ENCODE assay signal across 1 cellular context in genomic region chr22:19498866-19499190, GRCh38.
TF ChIP-seq lines count a peak whose summit lies in the region.

No MANE protein-coding gene starts in this region.

TF ChIP-seq in K562, 482 proteins besides CTCF, POLR2A, EP300 and RAD21:
- TF ChIP-seq POLR2AphosphoS5 (IDR thresholded peaks at IDR 0.05; ENCODE audit: control insufficient read depth, insufficient read depth, low read depth, low read length) (0 out of 2 replicates have a peak, but pooled peaks have one; percentile 8), USF2 (CRISPR knock-in tag; IDR thresholded peaks at IDR 0.05) (no peak), SMARCA4 (IDR thresholded peaks at IDR 0.05) (no peak), EHMT2 (IDR thresholded peaks at IDR 0.05) (no peak), E2F5 (CRISPR knock-in tag; IDR thresholded peaks at IDR 0.05) (peak; percentile 88; the same call in 1 of the 2 replicates), BRF2 (IDR thresholded peaks at IDR 0.05; ENCODE audit: borderline replicate concordance, insufficient read depth, insufficient read length) (no peak), ZNF609 (CRISPR knock-in tag; IDR thresholded peaks at IDR 0.05; ENCODE audit: borderline replicate concordance) (0 out of 2 replicates have a peak, but pooled peaks have one; percentile 19), RBM34 (IDR thresholded peaks at IDR 0.05; ENCODE audit: borderline replicate concordance, insufficient read depth, low read length) (no peak), RBFOX2 (IDR thresholded peaks at IDR 0.05; ENCODE audit: low read depth, low read length) (peak; percentile 44; the same call in 1 of the 2 replicates), SUPT5H (IDR thresholded peaks at IDR 0.05) (0 out of 2 replicates have a peak, but pooled peaks have one; percentile 20), MYBL2 (IDR thresholded peaks at IDR 0.05; ENCODE audit: low read depth) (no peak), MYBL2 (CRISPR knock-in tag; IDR thresholded peaks at IDR 0.05; ENCODE audit: borderline replicate concordance) (peak; percentile 32; the same call in 1 of the 2 replicates), CBFB (CRISPR knock-in tag; IDR thresholded peaks at IDR 0.05) (0 out of 2 replicates have a peak, but pooled peaks have one; percentile 12), NR2C2 (CRISPR knock-in tag; IDR thresholded peaks at IDR 0.05) (0 out of 2 replicates have a peak, but pooled peaks have one; percentile 42), NR2C2 (tag; IDR thresholded peaks at IDR 0.05) (no peak)
- TF ChIP-seq, protein P1, sequence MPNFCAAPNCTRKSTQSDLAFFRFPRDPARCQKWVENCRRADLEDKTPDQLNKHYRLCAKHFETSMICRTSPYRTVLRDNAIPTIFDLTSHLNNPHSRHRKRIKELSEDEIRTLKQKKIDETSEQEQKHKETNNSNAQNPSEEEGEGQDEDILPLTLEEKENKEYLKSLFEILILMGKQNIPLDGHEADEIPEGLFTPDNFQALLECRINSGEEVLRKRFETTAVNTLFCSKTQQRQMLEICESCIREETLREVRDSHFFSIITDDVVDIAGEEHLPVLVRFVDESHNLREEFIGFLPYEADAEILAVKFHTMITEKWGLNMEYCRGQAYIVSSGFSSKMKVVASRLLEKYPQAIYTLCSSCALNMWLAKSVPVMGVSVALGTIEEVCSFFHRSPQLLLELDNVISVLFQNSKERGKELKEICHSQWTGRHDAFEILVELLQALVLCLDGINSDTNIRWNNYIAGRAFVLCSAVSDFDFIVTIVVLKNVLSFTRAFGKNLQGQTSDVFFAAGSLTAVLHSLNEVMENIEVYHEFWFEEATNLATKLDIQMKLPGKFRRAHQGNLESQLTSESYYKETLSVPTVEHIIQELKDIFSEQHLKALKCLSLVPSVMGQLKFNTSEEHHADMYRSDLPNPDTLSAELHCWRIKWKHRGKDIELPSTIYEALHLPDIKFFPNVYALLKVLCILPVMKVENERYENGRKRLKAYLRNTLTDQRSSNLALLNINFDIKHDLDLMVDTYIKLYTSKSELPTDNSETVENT (CRISPR knock-in tag; IDR thresholded peaks at IDR 0.05) = peak; percentile 44; the same call in 1 of the 2 replicates
